12 cellular contexts compared by ENCODE assay signal in genomic region chr21:39345440-39345839, GRCh38. TPM values are rescaled to one million over a fixed set of nuclear protein-coding genes. Genes with fewer than 3 reads are reported as not detected.
DNase-seq lines count a peak whose midpoint lies in the region; ATAC-seq and TF ChIP-seq lines count a peak whose summit lies in the region.
"Had no signal": no experiment of that assay in that cellular context is flagged by ENCODE, and none has a peak within 500 bp of the region (broad histone marks: within the 10 kb centered on the region; RNA-seq: fewer than 3 reads in every experiment).

No MANE protein-coding gene starts in this region.

- TF ChIP-seq CTCF in BE2C (IDR thresholded peaks at IDR 0.05; ENCODE audit: low read depth, low read length) (no peak), H9 (conservative IDR thresholded peaks at IDR 0.05) (no peak), tibial nerve (IDR thresholded peaks at IDR 0.05) (no peak)

- peaks cover 31 to 38% of the 10 kb centered on the region in 2 experiments for H3K4me1 Mint-ChIP-seq in H9
- H3K4me1 Mint-ChIP-seq in activated naive CD8-positive, alpha-beta T cell (ENCODE audit: low read depth), result peaks cover 36% of the 10 kb centered on the region

- H2BK5ac ChIP-seq in H9 (ENCODE audit: insufficient read length, low read length) (no peak overlapping the region), mesendoderm (ENCODE audit: low read length) (no peak overlapping the region)

- H3K9ac ChIP-seq in H9 (ENCODE audit: extremely low read depth, insufficient read length, low read length), result no peak overlapping the region
- peak overlapping the region; percentile 57 for H3K9ac ChIP-seq in mesendoderm (ENCODE audit: low read length)

- H3K14ac ChIP-seq in H9 (ENCODE audit: insufficient read depth, low read length), result no peak overlapping the region

- no peak overlapping the region for H2BK12ac ChIP-seq in H9 (ENCODE audit: insufficient read length, low read depth, low read length)

- H3K9me3 ChIP-seq in BE2C (no peaks in the 10 kb centered on the region), H9 (ENCODE audit: control insufficient read depth, low read depth, low read length) (no peaks in the 10 kb centered on the region), tibial nerve (no peaks in the 10 kb centered on the region)
- H3K9me3 ChIP-seq: lower lobe of right lung, sigmoid colon had no signal

- H3K27me3 Mint-ChIP-seq in H9 (ENCODE audit: low read depth), result no peaks in the 10 kb centered on the region
- H3K27me3 Mint-ChIP-seq in activated naive CD8-positive, alpha-beta T cell, result no peaks in the 10 kb centered on the region

- H3K27ac ChIP-seq in H9 (ENCODE audit: insufficient read length, low read depth, low read length) (no peak overlapping the region), mesendoderm (ENCODE audit: low read depth, low read length) (no peak overlapping the region), tibial nerve (no peak overlapping the region)
- H3K27ac ChIP-seq: lower lobe of right lung had no signal

- H3K23ac ChIP-seq in H9 (ENCODE audit: insufficient read length, low read depth, low read length), result no peak overlapping the region
- H3K23ac ChIP-seq in mesendoderm (ENCODE audit: low read length), result no peak overlapping the region

- H3K56ac ChIP-seq in H9 (ENCODE audit: insufficient read length, low read depth, low read length) (no peak overlapping the region), mesendoderm (ENCODE audit: low read length) (peak overlapping the region; percentile 51)

- H3K27me3 ChIP-seq in BE2C (no peaks in the 10 kb centered on the region), H9 (ENCODE audit: insufficient read depth, low read length) (no peaks in the 10 kb centered on the region), mesendoderm (ENCODE audit: insufficient read depth, low read length, poor library complexity) (no peaks in the 10 kb centered on the region), tibial nerve (no peaks in the 10 kb centered on the region)
- H3K27me3 ChIP-seq: sigmoid colon had no signal

- H3K4me1 ChIP-seq in BE2C (no peaks in the 10 kb centered on the region; the same call in 1 of the 2 replicates), H9 (ENCODE audit: insufficient read depth, low read length) (peaks cover 3% of the 10 kb centered on the region; the same call in 1 of the 2 replicates), mesendoderm (ENCODE audit: control insufficient read depth, low read depth, low read length) (peaks cover 6% of the 10 kb centered on the region), tibial nerve (peaks cover 0 to 29% (median 19%) of the 10 kb centered on the region in 4 donors)

- H3K18ac ChIP-seq in H9 (ENCODE audit: insufficient read length, low read depth, low read length), result no peak overlapping the region
- no peak overlapping the region for H3K18ac ChIP-seq in mesendoderm (ENCODE audit: low read length)

- peaks cover 45 to 66% (median 64%) of the 10 kb centered on the region in 3 experiments for H3K36me3 Mint-ChIP-seq in H9 (ENCODE audit: insufficient read depth in 1 of 3, low read depth in 3 of 3)
- peaks cover 24% of the 10 kb centered on the region for H3K36me3 Mint-ChIP-seq in activated naive CD8-positive, alpha-beta T cell

- H2BK120ac ChIP-seq in H9 (ENCODE audit: low read depth, low read length, poor library complexity, severe bottlenecking), result no peak overlapping the region
- H2BK120ac ChIP-seq in mesendoderm (ENCODE audit: low read depth, low read length), result no peak overlapping the region

- H2AK5ac ChIP-seq in H9 (ENCODE audit: insufficient read length, low read length), result no peak overlapping the region
- no peak overlapping the region for H2AK5ac ChIP-seq in mesendoderm (ENCODE audit: low read length)

- no peak overlapping the region for H3T11ph ChIP-seq in H9 (ENCODE audit: low read length)

- no peak overlapping the region for H2BK20ac ChIP-seq in H9 (ENCODE audit: low read depth, low read length, poor library complexity, severe bottlenecking)

- H3K4me3 Mint-ChIP-seq in H9, result peak overlapping the region; percentile 83 to 90
- H3K4me3 Mint-ChIP-seq in activated naive CD8-positive, alpha-beta T cell, result peak overlapping the region; percentile 86

- H4K8ac ChIP-seq in H9 (replicated peaks; ENCODE audit: insufficient read length, low read depth, low read length), result no peak overlapping the region
- no peak overlapping the region for H4K8ac ChIP-seq in mesendoderm (ENCODE audit: low read depth, low read length)

- no CpG with 5 or more reads among the region's 6 CpGs for WGBS in H9 (ENCODE audit: extremely low coverage, insufficient read length, low lambda C conversion rate)
- no CpG with 5 or more reads among the region's 6 CpGs for WGBS in mesendoderm (ENCODE audit: extremely low coverage, insufficient coverage, low lambda C conversion rate)
- 83 to 91% methylated on average over 6 of the region's 6 CpGs for WGBS in tibial nerve, 2 donors

- H3K4me2 ChIP-seq in H9 (ENCODE audit: insufficient read depth, insufficient read length, low read length), result no peak overlapping the region
- H3K4me2 ChIP-seq in mesendoderm (ENCODE audit: low read length), result peak overlapping the region; percentile 59

- H4K20me1 ChIP-seq in H9 (ENCODE audit: control insufficient read depth, insufficient read depth, insufficient read length), result no peaks in the 10 kb centered on the region

- H3K9me3 Mint-ChIP-seq in H9, result no peaks in the 10 kb centered on the region
- H3K9me3 Mint-ChIP-seq in activated naive CD8-positive, alpha-beta T cell (ENCODE audit: low read depth), result no peaks in the 10 kb centered on the region

- TF ChIP-seq EP300 in tibial nerve (IDR thresholded peaks at IDR 0.05), result no peak

- H3K4me3 ChIP-seq in BE2C (ENCODE audit: low read depth, low read length) (peak overlapping the region; percentile 97), mesendoderm (ENCODE audit: low read length) (no peak overlapping the region), tibial nerve (no peak overlapping the region)
- H3K4me3 ChIP-seq: lower lobe of right lung, sigmoid colon had no signal

- peak overlapping the region in 1 of 3 experiments; percentile 80; a peak in 2 of 7 replicates for H3K27ac Mint-ChIP-seq in H9
- H3K27ac Mint-ChIP-seq in activated naive CD8-positive, alpha-beta T cell, result peak overlapping the region; percentile 64

- DNase-seq in BE2C (no peak), H9 (no peak), mesendoderm (no peak), NCI-H128 (lab: John Stamatoyannopoulos, UW; ENCODE audit: unreplicated experiment) (no peak), tibial nerve (ENCODE audit: low spot score in 2 of 2) (no peak), cerebellar cortex (ENCODE audit: low spot score) (no peak)
- DNase-seq: activated CD4-positive, alpha-beta T cell treated with anti-CD3 and anti-CD28 coated beads, Interleukin-2, amount 50 U/mL, for 48 hours; lower lobe of right lung; NCI-H446 treated with DMSO at 0.1 percent for 48 hours; sigmoid colon had no signal

- H3K4ac ChIP-seq in H9 (ENCODE audit: low read depth, low read length) (no peak overlapping the region), mesendoderm (ENCODE audit: low read depth, low read length) (no peak overlapping the region)

- peaks cover 69% of the 10 kb centered on the region for H3K36me3 ChIP-seq in BE2C
- peaks cover 7% of the 10 kb centered on the region for H3K36me3 ChIP-seq in mesendoderm (ENCODE audit: control insufficient read depth, insufficient read depth, low read length)
- peaks cover 0 to 28% (median 4%) of the 10 kb centered on the region in 3 donors for H3K36me3 ChIP-seq in tibial nerve

- H2BK15ac ChIP-seq in H9 (ENCODE audit: low read depth, low read length) (no peak overlapping the region), mesendoderm (replicated peaks; ENCODE audit: low read depth) (no peak overlapping the region)

- ATAC-seq in HG02763 (IDR thresholded peaks at IDR 0.05; ENCODE audit: unreplicated experiment), result no peak
- ATAC-seq: lower lobe of right lung had no signal

- peaks cover 14% of the 10 kb centered on the region for H3K79me2 ChIP-seq in H9 (ENCODE audit: insufficient read depth, low read length)
- peaks cover 28% of the 10 kb centered on the region for H3K79me2 ChIP-seq in mesendoderm (ENCODE audit: control insufficient read depth, insufficient read depth, low read length)

- H2AFZ ChIP-seq in H9 (ENCODE audit: low read length), result no peak overlapping the region

- no peak for TF ChIP-seq POLR2A in tibial nerve (IDR thresholded peaks at IDR 0.05)

- peaks cover 4% of the 10 kb centered on the region for H3K23me2 ChIP-seq in H9 (ENCODE audit: insufficient read length, low read depth, low read length, poor library complexity, severe bottlenecking)

- no peak overlapping the region for H4K5ac ChIP-seq in H9 (ENCODE audit: insufficient read length, low read depth, low read length)
- no peak overlapping the region for H4K5ac ChIP-seq in mesendoderm (ENCODE audit: low read length)

- H3K79me1 ChIP-seq in H9 (ENCODE audit: insufficient read depth, low read depth, low read length, poor library complexity, severe bottlenecking) (no peaks in the 10 kb centered on the region), mesendoderm (ENCODE audit: low read length) (peaks cover 6% of the 10 kb centered on the region)

- H4K91ac ChIP-seq in H9 (ENCODE audit: insufficient read length, low read depth, low read length), result no peak overlapping the region

RNA-seq across cellular contexts. Expression of gene HMGN1, which starts 3.4 kb away (rescaled TPM):
- 281 TPM for polyA plus RNA-seq in BE2C (2012; ENCODE audit: insufficient read depth, insufficient read length, low read depth)
- total RNA-seq in H9 (2021) (513 and 516 TPM in 2 replicates), tibial nerve (10 to 100 TPM; 58.4 to 82.2 (median 59.6) TPM)
- polyA plus RNA-seq in mesendoderm (2013, experiment 1 of 2), result 582 TPM
- polyA plus RNA-seq in mesendoderm (2013, experiment 2 of 2), result 578 TPM

RNA-seq across cellular contexts. Expression of gene BRWD1, which starts 32.0 kb away (rescaled TPM):
- polyA plus RNA-seq in BE2C (2012; ENCODE audit: insufficient read depth, insufficient read length, low read depth), result 15.8 TPM
- 43.4 and 48.4 TPM in 2 replicates for total RNA-seq in H9 (2021)
- polyA plus RNA-seq in mesendoderm (2013, experiment 1 of 2), result 8.4 TPM
- 8.6 TPM for polyA plus RNA-seq in mesendoderm (2013, experiment 2 of 2)
- 10 to 100 TPM; 65.3 to 99.4 (median 87.7) TPM for total RNA-seq in tibial nerve
